In the genomic region with DNA sequence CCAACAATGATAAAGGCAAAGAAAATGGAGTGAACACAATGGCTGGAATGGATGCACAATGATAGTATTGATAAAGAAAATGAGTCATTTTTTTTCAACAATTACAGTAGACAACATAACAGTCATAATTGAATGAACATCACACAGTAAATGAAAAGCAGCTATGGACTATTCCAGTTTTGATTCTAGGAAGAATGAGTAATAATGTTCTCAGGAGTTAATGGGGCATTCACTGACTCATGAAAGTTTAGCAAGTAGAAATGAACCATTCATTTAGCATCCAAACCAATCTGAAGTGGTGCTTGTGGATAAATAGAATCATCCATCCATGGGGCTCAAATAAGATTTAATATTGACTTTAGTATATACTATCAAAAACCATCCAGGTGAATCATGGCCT, we compare ENCODE assay signal across 12 cellular contexts.
DNase-seq lines count a peak whose midpoint lies in the region; ATAC-seq, FAIRE-seq and TF ChIP-seq lines count a peak whose summit lies in the region.
"Had no signal": no experiment of that assay in that cellular context is flagged by ENCODE, and none has a peak within 500 bp of the region (broad histone marks: within the 10 kb centered on the region; RNA-seq: fewer than 3 reads in every experiment).

No MANE protein-coding gene starts in this region.

- H3K4me2 ChIP-seq in hepatocyte: no peak overlapping the region

- no peaks in the 10 kb centered on the region for H3K9me3 ChIP-seq in hepatocyte (ENCODE audit: low read depth)
- H3K9me3 ChIP-seq: SJSA1 had no signal

- no peaks in the 10 kb centered on the region for H4K20me1 ChIP-seq in hepatocyte (ENCODE audit: insufficient read depth, poor library complexity, severe bottlenecking)

- ATAC-seq in foreskin keratinocyte (peak; percentile 90), HG03097 (IDR thresholded peaks at IDR 0.05; ENCODE audit: low FRiP score, unreplicated experiment) (no peak), HG02763 (IDR thresholded peaks at IDR 0.05; ENCODE audit: unreplicated experiment) (no peak)
- ATAC-seq: effector memory CD8-positive, alpha-beta T cell had no signal

- DNase-seq in DMS79 treated with DMSO at 0.1 percent for 48 hours (lab: John Stamatoyannopoulos, UW): peak; percentile 97
- peak; percentile 87 for DNase-seq in M059J (ENCODE audit: low read depth)
- peak; percentile 54 for DNase-seq in SK-MEL-5 (ENCODE audit: low read depth, low spot score)
- peak; percentile 65 to 84 for DNase-seq in foreskin keratinocyte
- DNase-seq in GM19239 (ENCODE audit: insufficient read length, low spot score): no peak
- no peak for DNase-seq in hepatocyte (ENCODE audit: low spot score)
- DNase-seq: activated CD4-positive, alpha-beta T cell treated with anti-CD3 and anti-CD28 coated beads, Interleukin-2, amount 10 ng/mL, durations not matched to agents 7 days and 5 days; activated naive CD4-positive, alpha-beta T cell treated with anti-CD3 and anti-CD28 coated beads, Interleukin-2, amount 10 ng/mL, durations not matched to agents 7 days and 5 days; effector memory CD8-positive, alpha-beta T cell had no signal

- H2AFZ ChIP-seq in hepatocyte: no peak overlapping the region

- H3K9me2 ChIP-seq in hepatocyte (replicated peaks; ENCODE audit: insufficient read depth): no peaks in the 10 kb centered on the region

- H3K27me3 ChIP-seq in foreskin keratinocyte: no peaks in the 10 kb centered on the region
- H3K27me3 ChIP-seq in hepatocyte: no peaks in the 10 kb centered on the region
- H3K27me3 ChIP-seq: SJSA1 had no signal

- H3K36me3 ChIP-seq in hepatocyte (replicated peaks; ENCODE audit: insufficient read depth, low read depth): no peaks in the 10 kb centered on the region
- H3K36me3 ChIP-seq: SJSA1 had no signal

- TF ChIP-seq CTCF in foreskin keratinocyte (conservative IDR thresholded peaks at IDR 0.05): no peak
- no peak for TF ChIP-seq CTCF in hepatocyte (IDR thresholded peaks at IDR 0.05; ENCODE audit: poor library complexity)

- H3K79me2 ChIP-seq in hepatocyte: no peaks in the 10 kb centered on the region

- in situ Hi-C loops in SK-MEL-5 (cut with HindIII; ENCODE audit: low pct_unique_long_range_greater_than_20kb, low sequenced_read_pairs): no loop called here

- FAIRE-seq in GM19239 (lab: Jason Lieb, UNC): no peak

- no peak overlapping the region for H3K4me3 ChIP-seq in hepatocyte
- H3K4me3 ChIP-seq: SJSA1 had no signal

- H3K4me1 ChIP-seq in foreskin keratinocyte: peaks cover 25% of the 10 kb centered on the region
- no peaks in the 10 kb centered on the region for H3K4me1 ChIP-seq in hepatocyte (ENCODE audit: insufficient read depth)
- H3K4me1 ChIP-seq: SJSA1 had no signal

- H3K27ac ChIP-seq in foreskin keratinocyte: no peak overlapping the region
- no peak overlapping the region for H3K27ac ChIP-seq in hepatocyte
- H3K27ac ChIP-seq: SJSA1 had no signal

Comparison
In these comparisons a context has a peak if more than half of its experiments do, and no peak if none do; other contexts are left out.
1. DNase-seq: peak in DMS79 treated with DMSO at 0.1 percent for 48 hours (single experiment), M059J (single experiment), SK-MEL-5 (single experiment) and foreskin keratinocyte (2 of 2); none in GM19239 (single experiment) and hepatocyte (single experiment).